In genomic region chr17:8435245-8436168, GRCh38 we compare ENCODE assay signal across 8 cellular contexts. TPM values are rescaled to one million over a fixed set of nuclear protein-coding genes. Genes with fewer than 3 reads are reported as not detected.
A peak's percentile ranks its signal among the peaks of the same experiment; 100 is the strongest.
DNase-seq lines count a peak whose midpoint lies in the region; ATAC-seq and TF ChIP-seq lines count a peak whose summit lies in the region.

NDEL1 (plus strand) TSS chr17:8435884; CDS start chr17:8444272, 8,388 bp downstream.

- peak within 1 kb of the TSS; percentile 91 for H2AFZ ChIP-seq in parathyroid adenoma

- intact Hi-C loops in tibial artery (cut with DNase I; ENCODE audit: low total_unique reads), result no loop called here

- H3K9me3 ChIP-seq in adipocyte (ENCODE audit: control insufficient read depth, low read length), result no peaks in the 10 kb centered on the region
- H3K9me3 ChIP-seq in cardiac muscle cell (ENCODE audit: low read depth), result no peaks in the 10 kb centered on the region
- H3K9me3 ChIP-seq in parathyroid adenoma (ENCODE audit: control insufficient read depth, low read length), result no peaks in the 10 kb centered on the region
- H3K9me3 ChIP-seq in tibial artery, result no peaks in the 10 kb centered on the region

- H3K27me3 ChIP-seq in adipocyte (replicated peaks; ENCODE audit: control insufficient read depth, insufficient read depth, low read length) (no peaks in the 10 kb centered on the region), cardiac muscle cell (no peaks in the 10 kb centered on the region), parathyroid adenoma (ENCODE audit: control insufficient read depth, insufficient read depth, low read length) (no peaks in the 10 kb centered on the region), tibial artery (no peaks in the 10 kb centered on the region)

- in situ Hi-C loops in GM13976 (cut with MboI; ENCODE audit: low sequenced_read_pairs, unreplicated experiment), result no loop called here

- H3K9ac ChIP-seq in adipocyte (ENCODE audit: low read length) (peak within 1 kb of the TSS; percentile 99), parathyroid adenoma (peak within 1 kb of the TSS; percentile 78)

- H3K79me2 ChIP-seq in parathyroid adenoma, result peaks cover 28% of the 10 kb centered on the region

- DNase-seq in GM13976 (ENCODE audit: low spot score) (peak; percentile 99), NCI-H1436 treated with DMSO at 0.1 percent for 48 hours (lab: John Stamatoyannopoulos, UW) (peak; percentile 76), T follicular helper cell (ENCODE audit: low read depth) (peak; percentile 99), adipocyte (ENCODE audit: low read depth) (peak; percentile 99), cardiac muscle cell (ENCODE audit: low read depth in 1 of 2, low spot score in 1 of 2) (peak; percentile 99), tibial artery (peak; percentile 99)

- no peak for TF ChIP-seq CTCF in GM13976 (IDR thresholded peaks at IDR 0.05; ENCODE audit: borderline replicate concordance, control extremely low read depth, extremely low read depth, insufficient read depth, missing control alignments)
- TF ChIP-seq CTCF in cardiac muscle cell (IDR thresholded peaks at IDR 0.05; ENCODE audit: low read depth, low read length), result no peak
- no peak for TF ChIP-seq CTCF in parathyroid adenoma (IDR thresholded peaks at IDR 0.05)
- TF ChIP-seq CTCF in tibial artery (IDR thresholded peaks at IDR 0.05), result peak in 1 of 2 experiments; percentile 6

- peak within 1 kb of the TSS; percentile 96 for H3K4me3 ChIP-seq in adipocyte (ENCODE audit: low read length)
- peak within 1 kb of the TSS; percentile 83 for H3K4me3 ChIP-seq in cardiac muscle cell
- peak within 1 kb of the TSS; percentile 87 for H3K4me3 ChIP-seq in parathyroid adenoma (ENCODE audit: low read depth, low read length)
- H3K4me3 ChIP-seq in tibial artery, result peak within 1 kb of the TSS; percentile 87 to 90

- peaks cover 14% of the 10 kb centered on the region for H3K36me3 ChIP-seq in adipocyte (ENCODE audit: control insufficient read depth, insufficient read depth, low read length, severe bottlenecking)
- no peaks in the 10 kb centered on the region for H3K36me3 ChIP-seq in cardiac muscle cell
- H3K36me3 ChIP-seq in parathyroid adenoma (ENCODE audit: control insufficient read depth, insufficient read depth, low read length), result no peaks in the 10 kb centered on the region
- peaks cover 0 to 7% (median 7%) of the 10 kb centered on the region in 3 donors for H3K36me3 ChIP-seq in tibial artery

- ATAC-seq in HG02852 (IDR thresholded peaks at IDR 0.05; ENCODE audit: unreplicated experiment), result peak; percentile 91

- H3K4me1 ChIP-seq in adipocyte (ENCODE audit: control insufficient read depth, insufficient read depth, low read length), result peaks cover 17% of the 10 kb centered on the region
- peaks cover 10% of the 10 kb centered on the region for H3K4me1 ChIP-seq in cardiac muscle cell (ENCODE audit: low read depth)
- no peaks in the 10 kb centered on the region for H3K4me1 ChIP-seq in parathyroid adenoma
- H3K4me1 ChIP-seq in tibial artery, result peaks cover 0 to 47% (median 14%) of the 10 kb centered on the region in 4 donors

- peak within 1 kb of the TSS; percentile 99 for H3K27ac ChIP-seq in cardiac muscle cell
- peak within 1 kb of the TSS; percentile 91 for H3K27ac ChIP-seq in parathyroid adenoma
- H3K27ac ChIP-seq in tibial artery, result peak within 1 kb of the TSS; percentile 98 to 100

- H3K4me2 ChIP-seq in parathyroid adenoma (ENCODE audit: low read length), result peak within 1 kb of the TSS; percentile 97

RNA-seq across cellular contexts. Expression of gene NDEL1, which starts in this region (rescaled TPM):
- total RNA-seq in cardiac muscle cell, result 34.8 and 47.3 TPM in 2 replicates
- polyA plus RNA-seq in cardiac muscle cell, result 21.3 and 25.7 TPM in 2 replicates

Comparison
In these comparisons a context has a peak if more than half of its experiments do, and no peak if none do; other contexts are left out.
1. Peak in every context shown above with its lines: DNase-seq, ATAC-seq, H3K4me3 ChIP-seq and H3K27ac ChIP-seq.